ENCODE assay signal across 26 cellular contexts in the genomic region with DNA sequence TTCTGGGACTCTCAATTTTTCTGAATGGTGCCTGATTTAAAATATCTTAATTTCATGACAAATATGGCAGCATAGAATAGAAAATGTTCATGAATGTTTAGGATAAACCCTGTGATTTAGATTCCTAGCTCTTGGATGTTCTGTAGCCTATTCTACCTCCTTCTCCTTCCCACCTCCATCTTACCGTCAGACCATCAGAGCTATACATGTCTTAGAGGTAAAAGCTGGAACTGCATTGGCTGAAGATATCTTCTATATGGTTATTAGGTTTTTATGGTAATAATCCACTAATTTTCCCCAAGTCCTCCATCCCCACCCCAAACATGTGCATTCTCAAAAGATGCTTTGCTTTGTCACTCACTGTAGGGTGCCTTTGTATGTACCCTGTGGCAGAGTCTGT.
"Had no signal": no experiment of that assay in that cellular context is flagged by ENCODE, and none has a peak within 500 bp of the region (broad histone marks: within the 10 kb centered on the region; RNA-seq: fewer than 3 reads in every experiment).

No MANE protein-coding gene starts in this region.

- H3K4me3 Mint-ChIP-seq: memory B cell; mesothelial cell of epicardium; naive B cell; natural killer cell treated with Interleukin-12 subunit alpha and Interleukin-12 subunit beta and Interleukin-15 and Interleukin-18, amount 100 ng/mL, for 72 hours; neural progenitor cell; stimulated activated memory B cell treated with anti-CD40 and anti-IgM and Interleukin-4, amounts not matched to agents 10 μg/mL and 1 μg/mL and 100 μg/mL, for 72 hours had no signal

- H3K9me3 Mint-ChIP-seq: natural killer cell treated with Interleukin-12 subunit alpha and Interleukin-12 subunit beta and Interleukin-15 and Interleukin-18, amount 100 ng/mL, for 72 hours; neural progenitor cell had no signal

- H3K27ac Mint-ChIP-seq: memory B cell; mesothelial cell of epicardium; naive B cell; natural killer cell treated with Interleukin-12 subunit alpha and Interleukin-12 subunit beta and Interleukin-15 and Interleukin-18, amount 100 ng/mL, for 72 hours; neural progenitor cell; stimulated activated memory B cell treated with anti-CD40 and anti-IgM and Interleukin-4, amounts not matched to agents 10 μg/mL and 1 μg/mL and 100 μg/mL, for 72 hours had no signal

- H3K9ac ChIP-seq: neural progenitor cell had no signal

- H3K4me1 Mint-ChIP-seq: memory B cell; naive B cell; stimulated activated memory B cell treated with anti-CD40 and anti-IgM and Interleukin-4, amounts not matched to agents 10 μg/mL and 1 μg/mL and 100 μg/mL, for 72 hours had no signal

- H3K9me3 ChIP-seq: gastrocnemius medialis, mucosa of descending colon, ovary, psoas muscle, spleen, thoracic aorta, tibial nerve, upper lobe of right lung, vagina had no signal

- H3K36me3 Mint-ChIP-seq: mesothelial cell of epicardium; naive B cell; natural killer cell treated with Interleukin-12 subunit alpha and Interleukin-12 subunit beta and Interleukin-15 and Interleukin-18, amount 100 ng/mL, for 72 hours; neural progenitor cell; stimulated activated memory B cell treated with anti-CD40 and anti-IgM and Interleukin-4, amounts not matched to agents 10 μg/mL and 1 μg/mL and 100 μg/mL, for 72 hours had no signal

- H3K27ac ChIP-seq: dorsolateral prefrontal cortex, epithelial cell of prostate, neural progenitor cell, ovary, psoas muscle, skin epidermis, thoracic aorta, upper lobe of right lung, vagina had no signal

- H3K4me3 ChIP-seq: dorsolateral prefrontal cortex, gastrocnemius medialis, lung, mucosa of descending colon, neural progenitor cell, ovary, psoas muscle, skin epidermis, spleen, thoracic aorta, tibial nerve, upper lobe of right lung, vagina had no signal

- DNase-seq: dorsolateral prefrontal cortex; effector CD4-positive, alpha-beta T cell; gastrocnemius medialis; mucosa of descending colon; naive B cell; nucleus accumbens; posterior cingulate gyrus; psoas muscle; spleen; stimulated activated CD4-positive, alpha-beta T cell treated with anti-CD3 and anti-CD28 coated beads, Interleukin-4, amount 100 ng/mL, for 4 hours; stimulated activated naive CD8-positive, alpha-beta T cell treated with anti-CD3 and anti-CD28 coated beads, Interleukin-15, Interleukin-2, amounts not matched to agents 100 U/mL and 50 U/mL, for 24 hours; upper lobe of right lung had no signal

- H3K4me2 ChIP-seq: neural progenitor cell had no signal

- H3K27me3 ChIP-seq: dorsolateral prefrontal cortex, gastrocnemius medialis, neural progenitor cell, ovary, spleen, tibial nerve, vagina had no signal

- H3K27me3 Mint-ChIP-seq: naive B cell; stimulated activated memory B cell treated with anti-CD40 and anti-IgM and Interleukin-4, amounts not matched to agents 10 μg/mL and 1 μg/mL and 100 μg/mL, for 72 hours had no signal

- H2AFZ ChIP-seq: neural progenitor cell had no signal

- H3K4me1 ChIP-seq: gastrocnemius medialis, neural progenitor cell, psoas muscle, upper lobe of right lung, vagina had no signal

- H3K36me3 ChIP-seq: gastrocnemius medialis, neural progenitor cell, ovary, spleen, thoracic aorta, tibial nerve, upper lobe of right lung, vagina had no signal

- ATAC-seq: natural killer cell treated with Interleukin-12 subunit alpha and Interleukin-12 subunit beta and Interleukin-15 and Interleukin-18, amount 100 ng/mL, for 72 hours; stimulated activated memory B cell treated with anti-CD40 and anti-IgM and Interleukin-4, amounts not matched to agents 10 μg/mL and 1 μg/mL and 100 μg/mL, for 72 hours; stimulated activated naive CD8-positive, alpha-beta T cell treated with anti-CD3 and anti-CD28 coated beads, Interleukin-15, Interleukin-2, amounts not matched to agents 100 U/mL and 50 U/mL, for 24 hours had no signal

- FAIRE-seq: colon, keratinocyte had no signal
